In genomic region chr10:119542357-119542989, GRCh38 we compare ENCODE assay signal across 8 cellular contexts. TPM values are rescaled to one million over a fixed set of nuclear protein-coding genes. Genes with fewer than 3 reads are reported as not detected.
DNase-seq lines count a peak whose midpoint lies in the region; ATAC-seq and TF ChIP-seq lines count a peak whose summit lies in the region.

Gene RGS10 (minus strand): TSS chr10:119542719. CDS start chr10:119542638, 81 bp downstream.

- H3K27ac ChIP-seq in BLaER1 treated with 17β-estradiol and CSF1 and Interleukin-3, amounts not matched to agents 10 nM and 100 nM = peak within 1 kb of the TSS; percentile 48 to 86 (median 81); a peak in 21 of 22 replicates
- peak within 1 kb of the TSS in 3 of 4 donors; percentile 43 to 78 (median 71) for H3K27ac ChIP-seq in upper lobe of left lung

- H3K27me3 ChIP-seq in BLaER1 treated with 17β-estradiol and CSF1 and Interleukin-3, amounts not matched to agents 10 nM and 100 nM = peaks cover 0 to 19% (median 16%) of the 10 kb centered on the region in 11 experiments; a peak in 14 of 22 replicates
- H3K27me3 ChIP-seq in upper lobe of left lung = no peaks in the 10 kb centered on the region

- TF ChIP-seq CTCF in upper lobe of left lung (IDR thresholded peaks at IDR 0.05) = no peak

- peak within 1 kb of the TSS; percentile 94 to 100 (median 99) for H3K4me2 ChIP-seq in BLaER1 treated with 17β-estradiol and CSF1 and Interleukin-3, amounts not matched to agents 10 nM and 100 nM

- H3K4me1 ChIP-seq in BLaER1 treated with 17β-estradiol and CSF1 and Interleukin-3, amounts not matched to agents 10 nM and 100 nM = peaks cover 49 to 66% (median 61%) of the 10 kb centered on the region in 10 experiments
- peaks cover 10 to 28% (median 26%) of the 10 kb centered on the region in 4 donors for H3K4me1 ChIP-seq in upper lobe of left lung

- peak; percentile 85 for DNase-seq in SIG-M5 treated with dmso at 0.1 percent for 504 hours (lab: John Stamatoyannopoulos, UW; ENCODE audit: unreplicated experiment)
- peak; percentile 65 to 80 (median 68) for DNase-seq in activated naive CD4-positive, alpha-beta T cell (lab: John Stamatoyannopoulos, UW)
- peak; percentile 92 for DNase-seq in Right ventricle myocardium inferior (ENCODE audit: missing footprints)
- peak; percentile 95 for DNase-seq in posterior vena cava (ENCODE audit: low spot score)
- peak; percentile 79 to 95 for DNase-seq in upper lobe of left lung

- no peaks in the 10 kb centered on the region for H3K36me3 ChIP-seq in BLaER1 treated with 17β-estradiol and CSF1 and Interleukin-3, amounts not matched to agents 10 nM and 100 nM
- no peaks in the 10 kb centered on the region for H3K36me3 ChIP-seq in upper lobe of left lung

- 1% methylated on average over 21 of the region's 77 CpGs; no CpG with 5 or more reads in 1 of the 2 donors for WGBS in upper lobe of left lung, 2 donors

- peak in 2 of 4 donors; percentile 42 to 68 for TF ChIP-seq POLR2A in upper lobe of left lung (IDR thresholded peaks at IDR 0.05)

- intact Hi-C loops in Right ventricle myocardium inferior (cut with DNase I) (loop anchor here (2.0 kb wide), 1 partner anchor 336 kb away; the partner anchor contains the start of gene GRK5), posterior vena cava (cut with DNase I) (loop anchor here in 1 of 2 donors (5.0 kb wide), 1 partner anchor 945 kb away; the partner anchor contains the start of gene PRLHR)

- TF ChIP-seq EP300 in upper lobe of left lung (IDR thresholded peaks at IDR 0.05) = no peak

- H3K4me3 ChIP-seq in BLaER1 treated with 17β-estradiol and CSF1 and Interleukin-3, amounts not matched to agents 10 nM and 100 nM = peak within 1 kb of the TSS; percentile 75 to 89 (median 82)
- peak within 1 kb of the TSS; percentile 63 to 87 (median 66) for H3K4me3 ChIP-seq in upper lobe of left lung

- ATAC-seq in GM19328 (IDR thresholded peaks at IDR 0.05; ENCODE audit: unreplicated experiment) (peak; percentile 75), HG03457 (IDR thresholded peaks at IDR 0.05; ENCODE audit: unreplicated experiment) (peak; percentile 52), Right ventricle myocardium inferior (peak; percentile 96), upper lobe of left lung (ENCODE audit: low FRiP score in 2 of 2) (peak; percentile 84 to 97)

- peak within 1 kb of the TSS; percentile 73 to 87 (median 83) for H3K9ac ChIP-seq in BLaER1 treated with 17β-estradiol and CSF1 and Interleukin-3, amounts not matched to agents 10 nM and 100 nM

- no peaks in the 10 kb centered on the region for H3K9me3 ChIP-seq in BLaER1 treated with 17β-estradiol and CSF1 and Interleukin-3, amounts not matched to agents 10 nM and 100 nM (replicated peaks in 1 of 11)
- no peaks in the 10 kb centered on the region for H3K9me3 ChIP-seq in upper lobe of left lung

- peaks cover 31 to 50% (median 42%) of the 10 kb centered on the region in 11 experiments; a peak in 20 of 22 replicates for H4K20me1 ChIP-seq in BLaER1 treated with 17β-estradiol and CSF1 and Interleukin-3, amounts not matched to agents 10 nM and 100 nM

RNA-seq across cellular contexts. Expression of gene RGS10, which starts in this region (rescaled TPM):
- total RNA-seq in Right ventricle myocardium inferior = 7.2 TPM
- 10 to 100 TPM; 13.5 to 21.0 TPM for total RNA-seq in posterior vena cava
- total RNA-seq in upper lobe of left lung = 10 to 100 TPM; 11.7 to 39.3 (median 26.5) TPM

Comparison
In these comparisons a context has a peak if more than half of its experiments do, and no peak if none do; other contexts are left out.
1. Peak in every context shown above with its lines: DNase-seq, ATAC-seq, H3K4me3 ChIP-seq and H3K27ac ChIP-seq.